In genomic region chr17:30104575-30105339, GRCh38 we compare ENCODE assay signal across 1 cellular context.
TF ChIP-seq lines count a peak whose summit lies in the region.

No MANE protein-coding gene starts in this region.

TF ChIP-seq in K562, 482 proteins besides CTCF, POLR2A, EP300 and RAD21 (continued from another document and continues in another):
- TF ChIP-seq ZNF609 (CRISPR knock-in tag; IDR thresholded peaks at IDR 0.05; ENCODE audit: borderline replicate concordance) (no peak), DMBX1 (CRISPR knock-in tag; IDR thresholded peaks at IDR 0.05; ENCODE audit: borderline replicate concordance) (no peak), RFX5 (IDR thresholded peaks at IDR 0.05; ENCODE audit: low read depth, low read length) (0 out of 2 replicates have a peak, but pooled peaks have one; percentile 10), FOXA3 (CRISPR knock-in tag; conservative IDR thresholded peaks at IDR 0.05 in 1 of 2, IDR thresholded peaks at IDR 0.05 in 1 of 2) (no peak), AFF4 (CRISPR knock-in tag; IDR thresholded peaks at IDR 0.05) (no peak), HMG20A (CRISPR knock-in tag; conservative IDR thresholded peaks at IDR 0.05) (no peak), FOXK2 (conservative IDR thresholded peaks at IDR 0.05 in 1 of 2, IDR thresholded peaks at IDR 0.05 in 1 of 2; ENCODE audit: low read depth in 2 of 2) (peak; percentile 75 to 88), CHD1 (IDR thresholded peaks at IDR 0.05; ENCODE audit: low read length) (no peak), ESRRA (IDR thresholded peaks at IDR 0.05; ENCODE audit: borderline replicate concordance, low read depth) (peak; percentile 77), SP1 (CRISPR knock-in tag; IDR thresholded peaks at IDR 0.05) (no peak), ESRRB (CRISPR knock-in tag; IDR thresholded peaks at IDR 0.05; ENCODE audit: borderline replicate concordance) (no peak), PREB (CRISPR knock-in tag; IDR thresholded peaks at IDR 0.05) (0 out of 2 replicates have a peak, but pooled peaks have one; percentile 44), ZC3H11A (IDR thresholded peaks at IDR 0.05; ENCODE audit: low read depth, low read length) (no peak), SMC3 (conservative IDR thresholded peaks at IDR 0.05; ENCODE audit: insufficient read depth, low read depth, low read length) (peak; percentile 80), PHF8 (IDR thresholded peaks at IDR 0.05; ENCODE audit: borderline replicate concordance, low read length) (no peak), SP2 (IDR thresholded peaks at IDR 0.05; ENCODE audit: extremely low read depth, low read depth, low read length, poor library complexity, severe bottlenecking) (no peak), SUPT5H (IDR thresholded peaks at IDR 0.05) (no peak), ZNF717 (CRISPR knock-in tag; IDR thresholded peaks at IDR 0.05) (no peak), MNT (conservative IDR thresholded peaks at IDR 0.05) (peak; percentile 77 to 84), ELF1 (tag; IDR thresholded peaks at IDR 0.05) (peak; percentile 69), EWSR1 (IDR thresholded peaks at IDR 0.05; ENCODE audit: borderline replicate concordance, low read depth, partially characterized antibody) (no peak), NCOA4 (IDR thresholded peaks at IDR 0.05; ENCODE audit: partially characterized antibody) (no peak), PHF21A (IDR thresholded peaks at IDR 0.05; ENCODE audit: borderline replicate concordance, low read depth) (no peak), GATAD2B (IDR thresholded peaks at IDR 0.05; ENCODE audit: borderline replicate concordance) (0 out of 2 replicates have a peak, but pooled peaks have one; percentile 17), GABPB2 (CRISPR knock-in tag; conservative IDR thresholded peaks at IDR 0.05) (no peak), RCOR1 (IDR thresholded peaks at IDR 0.05; ENCODE audit: borderline replicate concordance in 1 of 2, low read depth in 2 of 2, low read length in 2 of 2) (peak in 1 of 2 experiments; percentile 81; a peak in 2 of 4 replicates), ZNF212 (CRISPR knock-in tag; IDR thresholded peaks at IDR 0.05) (no peak), NRF1 (conservative IDR thresholded peaks at IDR 0.05 in 1 of 2, IDR thresholded peaks at IDR 0.05 in 1 of 2) (peak; percentile 37 to 49; a peak in 2 of 4 replicates), ARHGAP35 (IDR thresholded peaks at IDR 0.05; ENCODE audit: partially characterized antibody) (no peak), HDAC8 (tag; IDR thresholded peaks at IDR 0.05) (no peak), CBX3 (IDR thresholded peaks at IDR 0.05; ENCODE audit: borderline replicate concordance in 1 of 2, low read length in 2 of 2) (peak in 1 of 2 experiments; percentile 37; a peak in 1 of 3 replicates), MTA2 (IDR thresholded peaks at IDR 0.05; ENCODE audit: low read depth) (no peak), TFAM (CRISPR knock-in tag; conservative IDR thresholded peaks at IDR 0.05) (no peak), NFRKB (IDR thresholded peaks at IDR 0.05; ENCODE audit: low read depth) (0 out of 2 replicates have a peak, but pooled peaks have one; percentile 56), ERF (CRISPR knock-in tag; IDR thresholded peaks at IDR 0.05) (no peak), CREM (IDR thresholded peaks at IDR 0.05; ENCODE audit: low read depth) (peak; percentile 54), PCBP2 (IDR thresholded peaks at IDR 0.05; ENCODE audit: low read depth, low read length, poor library complexity, severe bottlenecking) (no peak), ZNF655 (CRISPR knock-in tag; IDR thresholded peaks at IDR 0.05) (no peak), RUNX1 (IDR thresholded peaks at IDR 0.05; ENCODE audit: low read depth) (no peak), NEUROD1 (IDR thresholded peaks at IDR 0.05; ENCODE audit: borderline replicate concordance, low read depth, low read length, partially characterized antibody) (peak; percentile 50), ZNF184 (CRISPR knock-in tag; IDR thresholded peaks at IDR 0.05) (no peak)
- TF ChIP-seq, protein P1, sequence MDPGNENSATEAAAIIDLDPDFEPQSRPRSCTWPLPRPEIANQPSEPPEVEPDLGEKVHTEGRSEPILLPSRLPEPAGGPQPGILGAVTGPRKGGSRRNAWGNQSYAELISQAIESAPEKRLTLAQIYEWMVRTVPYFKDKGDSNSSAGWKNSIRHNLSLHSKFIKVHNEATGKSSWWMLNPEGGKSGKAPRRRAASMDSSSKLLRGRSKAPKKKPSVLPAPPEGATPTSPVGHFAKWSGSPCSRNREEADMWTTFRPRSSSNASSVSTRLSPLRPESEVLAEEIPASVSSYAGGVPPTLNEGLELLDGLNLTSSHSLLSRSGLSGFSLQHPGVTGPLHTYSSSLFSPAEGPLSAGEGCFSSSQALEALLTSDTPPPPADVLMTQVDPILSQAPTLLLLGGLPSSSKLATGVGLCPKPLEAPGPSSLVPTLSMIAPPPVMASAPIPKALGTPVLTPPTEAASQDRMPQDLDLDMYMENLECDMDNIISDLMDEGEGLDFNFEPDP (CRISPR knock-in tag; IDR thresholded peaks at IDR 0.05) = no peak
- TF ChIP-seq, protein P2, sequence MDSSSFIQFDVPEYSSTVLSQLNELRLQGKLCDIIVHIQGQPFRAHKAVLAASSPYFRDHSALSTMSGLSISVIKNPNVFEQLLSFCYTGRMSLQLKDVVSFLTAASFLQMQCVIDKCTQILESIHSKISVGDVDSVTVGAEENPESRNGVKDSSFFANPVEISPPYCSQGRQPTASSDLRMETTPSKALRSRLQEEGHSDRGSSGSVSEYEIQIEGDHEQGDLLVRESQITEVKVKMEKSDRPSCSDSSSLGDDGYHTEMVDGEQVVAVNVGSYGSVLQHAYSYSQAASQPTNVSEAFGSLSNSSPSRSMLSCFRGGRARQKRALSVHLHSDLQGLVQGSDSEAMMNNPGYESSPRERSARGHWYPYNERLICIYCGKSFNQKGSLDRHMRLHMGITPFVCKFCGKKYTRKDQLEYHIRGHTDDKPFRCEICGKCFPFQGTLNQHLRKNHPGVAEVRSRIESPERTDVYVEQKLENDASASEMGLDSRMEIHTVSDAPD (CRISPR knock-in tag; IDR thresholded peaks at IDR 0.05) = no peak
- TF ChIP-seq, protein P3, sequence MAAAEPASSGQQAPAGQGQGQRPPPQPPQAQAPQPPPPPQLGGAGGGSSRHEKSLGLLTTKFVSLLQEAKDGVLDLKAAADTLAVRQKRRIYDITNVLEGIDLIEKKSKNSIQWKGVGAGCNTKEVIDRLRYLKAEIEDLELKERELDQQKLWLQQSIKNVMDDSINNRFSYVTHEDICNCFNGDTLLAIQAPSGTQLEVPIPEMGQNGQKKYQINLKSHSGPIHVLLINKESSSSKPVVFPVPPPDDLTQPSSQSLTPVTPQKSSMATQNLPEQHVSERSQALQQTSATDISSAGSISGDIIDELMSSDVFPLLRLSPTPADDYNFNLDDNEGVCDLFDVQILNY (CRISPR knock-in tag; IDR thresholded peaks at IDR 0.05) = no peak
- TF ChIP-seq, protein P4, sequence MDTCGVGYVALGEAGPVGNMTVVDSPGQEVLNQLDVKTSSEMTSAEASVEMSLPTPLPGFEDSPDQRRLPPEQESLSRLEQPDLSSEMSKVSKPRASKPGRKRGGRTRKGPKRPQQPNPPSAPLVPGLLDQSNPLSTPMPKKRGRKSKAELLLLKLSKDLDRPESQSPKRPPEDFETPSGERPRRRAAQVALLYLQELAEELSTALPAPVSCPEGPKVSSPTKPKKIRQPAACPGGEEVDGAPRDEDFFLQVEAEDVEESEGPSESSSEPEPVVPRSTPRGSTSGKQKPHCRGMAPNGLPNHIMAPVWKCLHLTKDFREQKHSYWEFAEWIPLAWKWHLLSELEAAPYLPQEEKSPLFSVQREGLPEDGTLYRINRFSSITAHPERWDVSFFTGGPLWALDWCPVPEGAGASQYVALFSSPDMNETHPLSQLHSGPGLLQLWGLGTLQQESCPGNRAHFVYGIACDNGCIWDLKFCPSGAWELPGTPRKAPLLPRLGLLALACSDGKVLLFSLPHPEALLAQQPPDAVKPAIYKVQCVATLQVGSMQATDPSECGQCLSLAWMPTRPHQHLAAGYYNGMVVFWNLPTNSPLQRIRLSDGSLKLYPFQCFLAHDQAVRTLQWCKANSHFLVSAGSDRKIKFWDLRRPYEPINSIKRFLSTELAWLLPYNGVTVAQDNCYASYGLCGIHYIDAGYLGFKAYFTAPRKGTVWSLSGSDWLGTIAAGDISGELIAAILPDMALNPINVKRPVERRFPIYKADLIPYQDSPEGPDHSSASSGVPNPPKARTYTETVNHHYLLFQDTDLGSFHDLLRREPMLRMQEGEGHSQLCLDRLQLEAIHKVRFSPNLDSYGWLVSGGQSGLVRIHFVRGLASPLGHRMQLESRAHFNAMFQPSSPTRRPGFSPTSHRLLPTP (IDR thresholded peaks at IDR 0.05; ENCODE audit: borderline replicate concordance, extremely low read depth, insufficient read length) = peak; percentile 68
